1 cellular context compared by ENCODE assay signal in genomic region chr6:132512342-132512637, GRCh38.
TF ChIP-seq lines count a peak whose summit lies in the region.

No MANE protein-coding gene starts in this region.

TF ChIP-seq in HepG2, 621 proteins besides CTCF, POLR2A, EP300 and RAD21:
- no peak for TF ChIP-seq ZNF687 (CRISPR knock-in tag; IDR thresholded peaks at IDR 0.05)
- TF ChIP-seq RFX1 (IDR thresholded peaks at IDR 0.05) = no peak
